In genomic region chr15:40957581-40958051, GRCh38 we compare ENCODE assay signal across 11 cellular contexts. TPM values are rescaled to one million over a fixed set of nuclear protein-coding genes. Genes with fewer than 3 reads are reported as not detected.
DNase-seq lines count a peak whose midpoint lies in the region; ATAC-seq and TF ChIP-seq lines count a peak whose summit lies in the region.
"Had no signal": no experiment of that assay in that cellular context is flagged by ENCODE, and none has a peak within 500 bp of the region (broad histone marks: within the 10 kb centered on the region; RNA-seq: fewer than 3 reads in every experiment).

No MANE protein-coding gene starts in this region.

- H3K27ac ChIP-seq in psoas muscle: peak overlapping the region; percentile 86
- H3K27ac ChIP-seq: lower lobe of right lung, upper lobe of right lung had no signal

- DNase-seq in EH (ENCODE audit: low read depth) (peak; percentile 29), NCI-H345 treated with DMSO at 0.1 percent for 48 hours (lab: John Stamatoyannopoulos, UW; ENCODE audit: unreplicated experiment) (peak; percentile 40), erythroblast (lab: John Stamatoyannopoulos, UW) (no peak), psoas muscle (peak; percentile 81 to 94)
- no peak for DNase-seq in activated naive CD4-positive, alpha-beta T cell treated with Interleukin-2 at 50 U/mL for 16 hours
- DNase-seq in stimulated activated CD4-positive, alpha-beta T cell treated with anti-CD3 and anti-CD28 coated beads, Interleukin-2, amount 100 ng/mL, for 24 hours: no peak
- DNase-seq: activated B cell treated with CpG ODN at 0.5 μM for 24 hours, lower lobe of right lung, upper lobe of right lung had no signal

- no peaks in the 10 kb centered on the region for H3K27me3 ChIP-seq in psoas muscle (ENCODE audit: insufficient read depth in 3 of 3, low read length in 2 of 3)
- H3K27me3 ChIP-seq: upper lobe of right lung had no signal

- 20 to 37% (median 31%) methylated on average over 9 of the region's 9 CpGs for WGBS in psoas muscle, 3 donors

- no peaks in the 10 kb centered on the region for H3K9me3 ChIP-seq in psoas muscle
- H3K9me3 ChIP-seq: lower lobe of right lung, upper lobe of right lung had no signal

- intact Hi-C loops in psoas muscle (cut with DNase I): loop anchor here in 1 of 2 donors (1.0 kb wide), 1 partner anchor 51 kb away; no protein-coding TSS in a partner anchor

- ATAC-seq in psoas muscle (peak; percentile 57 to 76 (median 61)), HG03108 (IDR thresholded peaks at IDR 0.05; ENCODE audit: unreplicated experiment) (no peak), HG03354 (IDR thresholded peaks at IDR 0.05; ENCODE audit: poor library complexity, severe bottlenecking, unreplicated experiment) (no peak)
- ATAC-seq: lower lobe of right lung, upper lobe of right lung had no signal

- peaks cover 40% of the 10 kb centered on the region for H3K4me1 ChIP-seq in psoas muscle

- TF ChIP-seq CTCF in psoas muscle (IDR thresholded peaks at IDR 0.05): no peak

- peak; percentile 13 for TF ChIP-seq POLR2A in erythroblast (IDR thresholded peaks at IDR 0.05; ENCODE audit: low read length)

- no peak overlapping the region for H3K4me3 ChIP-seq in psoas muscle
- H3K4me3 ChIP-seq: lower lobe of right lung, upper lobe of right lung had no signal

- H3K36me3 ChIP-seq in psoas muscle (ENCODE audit: insufficient read depth in 1 of 2, low read depth in 1 of 2): peaks cover 0 to 9% of the 10 kb centered on the region in 2 donors
- H3K36me3 ChIP-seq: lower lobe of right lung, upper lobe of right lung had no signal

RNA-seq across cellular contexts. Expression of gene CHAC1, which starts 4.3 kb away (rescaled TPM):
- total RNA-seq in psoas muscle: 100 to 1,000 TPM in 2 of 4 donors, 10 to 100 TPM in 1, 1 to 10 TPM in 1; 3.7 to 243 (median 96.3) TPM
- 100 to 1,000 TPM in 1 of 3 donors, 10 to 100 TPM in 2; 14.0 to 129 (median 49.0) TPM for polyA plus RNA-seq in psoas muscle

RNA-seq across cellular contexts. Expression of gene DLL4, which starts 28.5 kb away (rescaled TPM):
- 10 to 100 TPM in 1 of 4 donors, 1 to 10 TPM in 3; 7.2 to 13.1 (median 9.2) TPM for total RNA-seq in psoas muscle
- 1 to 10 TPM; 4.0 to 6.1 (median 6.0) TPM for polyA plus RNA-seq in psoas muscle
- total RNA-seq: activated B cell treated with CpG ODN at 0.5 μM for 24 hours had no signal

Comparison
In these comparisons a context has a peak if more than half of its experiments do, and no peak if none do; other contexts are left out.
1. DNase-seq: peak in EH (single experiment), NCI-H345 treated with DMSO at 0.1 percent for 48 hours (single experiment) and psoas muscle (2 of 2); none in erythroblast (0 of 2), activated naive CD4-positive, alpha-beta T cell treated with Interleukin-2 at 50 U/mL for 16 hours (single experiment) and stimulated activated CD4-positive, alpha-beta T cell treated with anti-CD3 and anti-CD28 coated beads, Interleukin-2, amount 100 ng/mL, for 24 hours (0 of 2).
2. ATAC-seq: peak in psoas muscle (4 of 4); none in HG03108 (single experiment) and HG03354 (single experiment).